In genomic region chr7:75776295-75776971, GRCh38 we compare ENCODE assay signal across 9 cellular contexts. TPM values are rescaled to one million over a fixed set of nuclear protein-coding genes. Genes with fewer than 3 reads are reported as not detected.
DNase-seq lines count a peak whose midpoint lies in the region; ATAC-seq lines count a peak whose summit lies in the region.
"Had no signal": no experiment of that assay in that cellular context is flagged by ENCODE, and none has a peak within 500 bp of the region (broad histone marks: within the 10 kb centered on the region; RNA-seq: fewer than 3 reads in every experiment).

No MANE protein-coding gene starts in this region.

- H3K27ac ChIP-seq in GM23248 = no peak overlapping the region

- H4K20me1 ChIP-seq in GM23248 (ENCODE audit: insufficient read depth) = no peaks in the 10 kb centered on the region

- H3K9ac ChIP-seq in GM23248 = no peak overlapping the region

- H3K36me3 ChIP-seq in GM23248 (ENCODE audit: low read depth) = no peaks in the 10 kb centered on the region

- DNase-seq in GM23248 = peak; percentile 92
- DNase-seq in T-helper 1 cell = peak in 3 of 5 donors; percentile 6 to 87 (median 23)
- peak; percentile 85 for DNase-seq in astrocyte of the hippocampus (ENCODE audit: low read depth, low spot score)
- peak; percentile 27 to 76 for DNase-seq in stimulated activated CD4-positive, alpha-beta T cell treated with anti-CD3 and anti-CD28 coated beads, Interleukin-4, amount 100 ng/mL, for 4 hours
- no peak for DNase-seq in retina
- DNase-seq in medulla oblongata (ENCODE audit: extremely low spot score) = no peak
- no peak for DNase-seq in SK-N-DZ (ENCODE audit: low spot score)

- no peak overlapping the region for H2AFZ ChIP-seq in GM23248

- H3K9me3 ChIP-seq in GM23248 (ENCODE audit: low read depth) = no peaks in the 10 kb centered on the region

- peaks cover 24% of the 10 kb centered on the region for H3F3A ChIP-seq in GM23248 (ENCODE audit: insufficient read depth)

- H3K4me3 ChIP-seq in GM23248 = no peak overlapping the region

- in situ Hi-C loops in GM23248 (cut with MboI) = no loop called here

- no peaks in the 10 kb centered on the region for H3K79me2 ChIP-seq in GM23248 (ENCODE audit: insufficient read depth)

- H3K4me1 ChIP-seq in GM23248 (ENCODE audit: insufficient read depth) = peaks cover 21% of the 10 kb centered on the region

- no peaks in the 10 kb centered on the region for H3K27me3 ChIP-seq in GM23248 (replicated peaks; ENCODE audit: insufficient read depth)

- peak overlapping the region; percentile 7 for H3K4me2 ChIP-seq in GM23248 (ENCODE audit: unreplicated experiment)

- H3K9me2 ChIP-seq in GM23248 (ENCODE audit: insufficient read depth) = no peaks in the 10 kb centered on the region

- WGBS in GM23248 (ENCODE audit: low coverage in 1 of 2, low lambda C conversion rate in 2 of 2, missing lambda C conversion rate in 2 of 2), 2 experiments = 22 to 28% methylated on average over 12 of the region's 12 CpGs

- ATAC-seq in GM18907 (IDR thresholded peaks at IDR 0.05; ENCODE audit: unreplicated experiment) = no peak

RNA-seq across cellular contexts. Expression of gene CCL26, which starts 4.4 kb away (rescaled TPM):
- total RNA-seq in GM23248 (2014; rRNA removed; shearing (Covaris generic)) = not detected in 2 replicates
- 2.2 and 2.3 TPM in 2 replicates for polyA plus RNA-seq in GM23248 (2016; fragmentation: Nextera tagmentation; extraction: Ambion mirVana)
- not detected in 2 replicates for polyA plus RNA-seq in SK-N-DZ (2014; cell fraction: cytosol; rRNA removed)
- not detected in 2 replicates for polyA plus RNA-seq in SK-N-DZ (2014; cell fraction: nucleus; rRNA removed)
- total RNA-seq: pulmonary artery endothelial cell had no signal

RNA-seq across cellular contexts. Expression of gene CCL24, which starts 37.2 kb away (rescaled TPM):
- total RNA-seq in GM23248 (2014; rRNA removed; shearing (Covaris generic)) = not detected in 2 replicates
- not detected in 2 replicates for polyA plus RNA-seq in GM23248 (2016; fragmentation: Nextera tagmentation; extraction: Ambion mirVana)
- not detected in 2 replicates for polyA plus RNA-seq in SK-N-DZ (2014; cell fraction: cytosol; rRNA removed)
- not detected in 2 replicates for polyA plus RNA-seq in SK-N-DZ (2014; cell fraction: nucleus; rRNA removed)
- total RNA-seq: pulmonary artery endothelial cell had no signal

RNA-seq across cellular contexts. Expression of gene HIP1, which starts 37.7 kb away (rescaled TPM):
- total RNA-seq in GM23248 (2014; rRNA removed; shearing (Covaris generic)) = 12.8 and 13.6 TPM in 2 replicates
- 6.1 and 6.2 TPM in 2 replicates for polyA plus RNA-seq in GM23248 (2016; fragmentation: Nextera tagmentation; extraction: Ambion mirVana)
- polyA plus RNA-seq in SK-N-DZ (2014; cell fraction: cytosol; rRNA removed) = 11.8 and 13.5 TPM in 2 replicates
- polyA plus RNA-seq in SK-N-DZ (2014; cell fraction: nucleus; rRNA removed) = 4.8 and 7.3 TPM in 2 replicates

Comparison
In these comparisons a context has a peak if more than half of its experiments do, and no peak if none do; other contexts are left out.
1. DNase-seq: peak in GM23248 (single experiment), T-helper 1 cell (3 of 5), astrocyte of the hippocampus (single experiment) and stimulated activated CD4-positive, alpha-beta T cell treated with anti-CD3 and anti-CD28 coated beads, Interleukin-4, amount 100 ng/mL, for 4 hours (2 of 2); none in retina (single experiment), medulla oblongata (single experiment) and SK-N-DZ (single experiment).